Comparison of ENCODE assay signal across 9 cellular contexts in genomic region chr3:79361748-79362378, GRCh38.
A peak's percentile ranks its signal among the peaks of the same experiment; 100 is the strongest.
DNase-seq lines count a peak whose midpoint lies in the region; ATAC-seq and TF ChIP-seq lines count a peak whose summit lies in the region.
"Had no signal": no experiment of that assay in that cellular context is flagged by ENCODE, and none has a peak within 500 bp of the region (broad histone marks: within the 10 kb centered on the region; RNA-seq: fewer than 3 reads in every experiment).

No MANE protein-coding gene starts in this region.

- no peak overlapping the region for H3K27ac ChIP-seq in 22Rv1
- H3K27ac ChIP-seq: epithelial cell of prostate had no signal

- no peaks in the 10 kb centered on the region for H3K4me1 ChIP-seq in mucosa of descending colon (ENCODE audit: low read depth)

- no peaks in the 10 kb centered on the region for H3K36me3 Mint-ChIP-seq in chondrocyte (ENCODE audit: low read depth)

- no peak overlapping the region for H3K4me3 Mint-ChIP-seq in chondrocyte (ENCODE audit: unreplicated experiment)

- peak; percentile 82 for ATAC-seq in HG02852 (IDR thresholded peaks at IDR 0.05; ENCODE audit: unreplicated experiment)
- ATAC-seq in mucosa of descending colon: peak; percentile 51

- H3K9me3 Mint-ChIP-seq in chondrocyte (ENCODE audit: low read depth): peaks cover 3% of the 10 kb centered on the region

- H3K9me3 ChIP-seq in mucosa of descending colon: no peaks in the 10 kb centered on the region

- peaks cover 7% of the 10 kb centered on the region for H3K4me1 Mint-ChIP-seq in chondrocyte (ENCODE audit: low read depth)

- H3K36me3 ChIP-seq in mucosa of descending colon (ENCODE audit: low read depth): no peaks in the 10 kb centered on the region

- H3K27ac Mint-ChIP-seq in chondrocyte (ENCODE audit: unreplicated experiment): no peak overlapping the region

- intact Hi-C loops in mucosa of descending colon (cut with DNase I, micrococcal nuclease): loop anchor here (10.0 kb wide), 1 partner anchor 277 kb away; no protein-coding TSS in a partner anchor

- H3K4me3 ChIP-seq in GM12865 (ENCODE audit: low read depth, low read length): no peak overlapping the region
- no peak overlapping the region for H3K4me3 ChIP-seq in mucosa of descending colon

- TF ChIP-seq CTCF in 22Rv1 (IDR thresholded peaks at IDR 0.05): peak; percentile 89
- TF ChIP-seq CTCF in GM12865 (IDR thresholded peaks at IDR 0.05; ENCODE audit: insufficient read depth, low read depth, low read length, missing control alignments): peak; percentile 57
- peak; percentile 98 for TF ChIP-seq CTCF in chondrocyte (IDR thresholded peaks at IDR 0.05)
- TF ChIP-seq CTCF in mucosa of descending colon (IDR thresholded peaks at IDR 0.05): no peak

- peaks cover 4% of the 10 kb centered on the region for H3K27me3 Mint-ChIP-seq in chondrocyte (ENCODE audit: low read depth)

- DNase-seq in GM12865 (ENCODE audit: low read depth) (peak; percentile 38), NCI-H748 (lab: John Stamatoyannopoulos, UW; ENCODE audit: unreplicated experiment) (peak; percentile 46), chondrocyte (ENCODE audit: low spot score) (no peak), mucosa of descending colon (peak in 1 of 3 donors; percentile 21), ureter (ENCODE audit: low spot score) (no peak), NCI-H128 (lab: John Stamatoyannopoulos, UW; ENCODE audit: unreplicated experiment) (no peak)

Comparison
In these comparisons a context has a peak if more than half of its experiments do, and no peak if none do; other contexts are left out.
1. DNase-seq: peak in GM12865 (single experiment) and NCI-H748 (single experiment); none in chondrocyte (single experiment), ureter (single experiment) and NCI-H128 (single experiment).